15 cellular contexts compared by ENCODE assay signal in the genomic region with DNA sequence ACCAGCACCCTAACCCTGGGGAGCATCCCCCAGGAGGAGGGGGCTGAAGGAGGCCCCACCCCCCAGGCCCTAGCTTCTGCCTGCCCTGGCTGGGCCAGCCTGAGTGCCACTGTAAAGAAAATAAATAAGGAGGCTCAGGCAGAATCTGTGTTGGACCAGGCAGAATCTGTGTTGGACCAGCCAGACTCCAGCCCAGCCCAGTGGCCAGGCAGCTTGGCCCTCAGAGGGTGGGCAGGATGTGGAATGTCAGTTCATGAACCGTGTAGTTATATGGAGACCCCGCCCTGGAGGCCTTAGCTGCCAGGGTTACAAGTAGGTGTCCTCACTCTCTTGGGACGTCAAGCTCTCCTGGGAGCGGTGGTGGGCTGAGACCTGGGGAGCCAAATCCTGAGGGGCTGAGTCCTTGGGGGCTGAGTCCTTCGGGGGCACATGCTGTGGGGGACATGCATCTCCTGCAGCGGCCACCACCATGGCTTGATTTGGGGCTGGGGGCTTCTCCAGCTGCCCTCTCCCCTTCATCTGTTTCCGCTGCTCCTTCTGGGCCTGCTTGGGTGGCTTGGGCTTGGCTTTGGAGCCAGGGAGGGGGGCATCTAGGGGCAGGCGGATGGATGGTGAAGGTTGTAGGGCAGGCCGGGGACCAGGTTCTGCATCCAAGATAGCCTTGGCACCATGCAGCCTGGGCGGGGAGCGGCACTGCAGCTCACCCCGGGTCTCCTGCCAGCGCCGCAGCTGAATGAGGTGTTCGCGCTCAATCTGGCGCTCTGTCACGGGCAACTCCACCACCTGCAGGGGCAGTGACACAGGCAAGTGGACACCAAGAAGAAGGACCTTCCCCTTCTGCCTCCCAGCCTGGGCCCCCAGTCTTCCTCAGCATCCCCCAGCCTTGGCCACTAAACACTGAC. TPM values are rescaled to one million over a fixed set of nuclear protein-coding genes. Genes with fewer than 3 reads are reported as not detected.
DNase-seq lines count a peak whose midpoint lies in the region; ATAC-seq and TF ChIP-seq lines count a peak whose summit lies in the region.
"Had no signal": no experiment of that assay in that cellular context is flagged by ENCODE, and none has a peak within 500 bp of the region (broad histone marks: within the 10 kb centered on the region; RNA-seq: fewer than 3 reads in every experiment).

No MANE protein-coding gene starts in this region.

- H3K4me1 ChIP-seq in BLaER1 (peaks cover 89% of the 10 kb centered on the region), RWPE2 (ENCODE audit: insufficient read depth, poor library complexity, severe bottlenecking) (peaks cover 22% of the 10 kb centered on the region), left lung (peaks cover 35 to 56% of the 10 kb centered on the region in 2 donors)

- H3K27me3 ChIP-seq in BLaER1 (no peaks in the 10 kb centered on the region), RWPE2 (ENCODE audit: insufficient read depth, poor library complexity, severe bottlenecking) (no peaks in the 10 kb centered on the region), left lung (no peaks in the 10 kb centered on the region)

- intact Hi-C loops in left lung (cut with DNase I): no loop called here

- H3K27ac ChIP-seq in BLaER1: peak overlapping the region; percentile 92
- H3K27ac ChIP-seq in RWPE2 (ENCODE audit: poor library complexity, severe bottlenecking): peak overlapping the region; percentile 79
- H3K27ac ChIP-seq in left lung: peak overlapping the region; percentile 87 to 88
- peak overlapping the region in 17 of 21 experiments; percentile 13 to 94 (median 84) for H3K27ac ChIP-seq in skin epidermis

- peak overlapping the region; percentile 76 for H3K9ac ChIP-seq in BLaER1

- H3K36me3 ChIP-seq in BLaER1 (peaks cover 52% of the 10 kb centered on the region), RWPE2 (ENCODE audit: low read depth) (peaks cover 17% of the 10 kb centered on the region), left lung (peaks cover 0 to 59% of the 10 kb centered on the region in 2 donors)

- no peak for TF ChIP-seq CTCF in RWPE2 (IDR thresholded peaks at IDR 0.05; ENCODE audit: poor library complexity, severe bottlenecking)
- no peak for TF ChIP-seq CTCF in left lung (IDR thresholded peaks at IDR 0.05)

- H4K20me1 ChIP-seq in BLaER1: no peaks in the 10 kb centered on the region

- H3K9me3 ChIP-seq in BLaER1 (no peaks in the 10 kb centered on the region), RWPE2 (ENCODE audit: severe bottlenecking) (no peaks in the 10 kb centered on the region), left lung (no peaks in the 10 kb centered on the region)

- no peak for ATAC-seq in RWPE2 (ENCODE audit: low read depth)
- ATAC-seq in left lung: no peak
- no peak for ATAC-seq in HG03280 (IDR thresholded peaks at IDR 0.05; ENCODE audit: unreplicated experiment)

- no peak overlapping the region for H3K4me3 ChIP-seq in BLaER1
- no peak overlapping the region for H3K4me3 ChIP-seq in RWPE2 (ENCODE audit: severe bottlenecking)
- H3K4me3 ChIP-seq in left lung: no peak overlapping the region
- H3K4me3 ChIP-seq in skin epidermis: no peak overlapping the region

- DNase-seq in RWPE2 (ENCODE audit: low spot score): no peak
- peak in 1 of 2 donors; percentile 56 for DNase-seq in left lung
- no peak for DNase-seq in NCI-H187 (lab: John Stamatoyannopoulos, UW)
- DNase-seq in hepatic stellate cell (ENCODE audit: low spot score): no peak
- DNase-seq in iPS-NIHi7 (ENCODE audit: extremely low spot score): no peak
- DNase-seq: activated CD4-positive, alpha-beta T cell treated with anti-CD3 and anti-CD28 coated beads, Interleukin-2, amount 50 U/mL, for 1 hour; MM.1S; SHP77 treated with DMSO at 0.1 percent for 48 hours; small intestine; T1000 had no signal

- peak overlapping the region; percentile 98 for H3K4me2 ChIP-seq in BLaER1

RNA-seq across cellular contexts. Expression of a gene that starts 3.0 kb away (rescaled TPM):
- 10 to 100 TPM; 12.4 to 12.8 TPM for total RNA-seq in left lung

RNA-seq across cellular contexts. Expression of a gene that starts 25.7 kb away (rescaled TPM):
- 1 to 10 TPM; 4.8 to 6.3 TPM for total RNA-seq in left lung
- total RNA-seq: astrocyte, kidney epithelial cell had no signal

RNA-seq across cellular contexts. Expression of a gene that starts 34.4 kb away (rescaled TPM):
- total RNA-seq in left lung: 10 to 100 TPM; 21.7 to 25.4 TPM

RNA-seq across cellular contexts. Expression of a gene that starts 45.8 kb away (rescaled TPM):
- 10 to 100 TPM in 1 of 2 donors, 1 to 10 TPM in 1; 8.1 to 10.7 TPM for total RNA-seq in left lung
